Comparison of ENCODE assay signal across 1 cellular context in the genomic region with DNA sequence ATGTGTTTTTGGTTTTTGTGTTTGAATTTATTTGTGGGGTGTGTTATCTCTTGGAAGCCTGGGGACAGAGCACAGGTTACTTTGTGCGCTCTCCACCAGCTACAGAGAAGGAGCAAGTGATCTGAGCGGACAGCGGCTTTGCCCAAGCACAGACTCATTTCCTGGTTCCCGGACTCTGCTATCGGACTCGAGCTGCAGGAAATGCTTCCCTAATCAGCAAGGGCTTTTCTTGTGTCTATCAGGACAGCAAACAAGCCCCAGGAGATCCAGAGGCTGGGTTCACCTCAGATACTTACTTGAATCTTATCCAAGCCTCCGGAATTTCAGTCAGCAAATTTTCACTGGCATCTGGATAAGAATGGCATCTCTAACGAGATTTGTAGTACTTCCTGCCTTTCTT.
TF ChIP-seq lines count a peak whose summit lies in the region.

No MANE protein-coding gene starts in this region.

TF ChIP-seq in HepG2, 621 proteins besides CTCF, POLR2A, EP300 and RAD21 (continued from another document):
- TF ChIP-seq, protein P1, sequence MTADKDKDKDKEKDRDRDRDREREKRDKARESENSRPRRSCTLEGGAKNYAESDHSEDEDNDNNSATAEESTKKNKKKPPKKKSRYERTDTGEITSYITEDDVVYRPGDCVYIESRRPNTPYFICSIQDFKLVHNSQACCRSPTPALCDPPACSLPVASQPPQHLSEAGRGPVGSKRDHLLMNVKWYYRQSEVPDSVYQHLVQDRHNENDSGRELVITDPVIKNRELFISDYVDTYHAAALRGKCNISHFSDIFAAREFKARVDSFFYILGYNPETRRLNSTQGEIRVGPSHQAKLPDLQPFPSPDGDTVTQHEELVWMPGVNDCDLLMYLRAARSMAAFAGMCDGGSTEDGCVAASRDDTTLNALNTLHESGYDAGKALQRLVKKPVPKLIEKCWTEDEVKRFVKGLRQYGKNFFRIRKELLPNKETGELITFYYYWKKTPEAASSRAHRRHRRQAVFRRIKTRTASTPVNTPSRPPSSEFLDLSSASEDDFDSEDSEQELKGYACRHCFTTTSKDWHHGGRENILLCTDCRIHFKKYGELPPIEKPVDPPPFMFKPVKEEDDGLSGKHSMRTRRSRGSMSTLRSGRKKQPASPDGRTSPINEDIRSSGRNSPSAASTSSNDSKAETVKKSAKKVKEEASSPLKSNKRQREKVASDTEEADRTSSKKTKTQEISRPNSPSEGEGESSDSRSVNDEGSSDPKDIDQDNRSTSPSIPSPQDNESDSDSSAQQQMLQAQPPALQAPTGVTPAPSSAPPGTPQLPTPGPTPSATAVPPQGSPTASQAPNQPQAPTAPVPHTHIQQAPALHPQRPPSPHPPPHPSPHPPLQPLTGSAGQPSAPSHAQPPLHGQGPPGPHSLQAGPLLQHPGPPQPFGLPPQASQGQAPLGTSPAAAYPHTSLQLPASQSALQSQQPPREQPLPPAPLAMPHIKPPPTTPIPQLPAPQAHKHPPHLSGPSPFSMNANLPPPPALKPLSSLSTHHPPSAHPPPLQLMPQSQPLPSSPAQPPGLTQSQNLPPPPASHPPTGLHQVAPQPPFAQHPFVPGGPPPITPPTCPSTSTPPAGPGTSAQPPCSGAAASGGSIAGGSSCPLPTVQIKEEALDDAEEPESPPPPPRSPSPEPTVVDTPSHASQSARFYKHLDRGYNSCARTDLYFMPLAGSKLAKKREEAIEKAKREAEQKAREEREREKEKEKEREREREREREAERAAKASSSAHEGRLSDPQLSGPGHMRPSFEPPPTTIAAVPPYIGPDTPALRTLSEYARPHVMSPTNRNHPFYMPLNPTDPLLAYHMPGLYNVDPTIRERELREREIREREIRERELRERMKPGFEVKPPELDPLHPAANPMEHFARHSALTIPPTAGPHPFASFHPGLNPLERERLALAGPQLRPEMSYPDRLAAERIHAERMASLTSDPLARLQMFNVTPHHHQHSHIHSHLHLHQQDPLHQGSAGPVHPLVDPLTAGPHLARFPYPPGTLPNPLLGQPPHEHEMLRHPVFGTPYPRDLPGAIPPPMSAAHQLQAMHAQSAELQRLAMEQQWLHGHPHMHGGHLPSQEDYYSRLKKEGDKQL (CRISPR knock-in tag; IDR thresholded peaks at IDR 0.05; ENCODE audit: low read depth) = no peak
- TF ChIP-seq ZNF607 (CRISPR knock-in tag; IDR thresholded peaks at IDR 0.05; ENCODE audit: borderline replicate concordance) = no peak
